ENCODE assay signal across 1 cellular context in genomic region chr1:186494832-186495271, GRCh38.
TF ChIP-seq lines count a peak whose summit lies in the region.

No MANE protein-coding gene starts in this region.

TF ChIP-seq in GM12878, 131 proteins besides CTCF, POLR2A, EP300 and RAD21 (continued from another document):
- TF ChIP-seq HSF1 (IDR thresholded peaks at IDR 0.05; ENCODE audit: low read depth, low read length): no peak
- TF ChIP-seq SUZ12 (IDR thresholded peaks at IDR 0.05; ENCODE audit: unreplicated experiment): no peak
- no peak for TF ChIP-seq SIX5 (IDR thresholded peaks at IDR 0.05; ENCODE audit: low read depth, low read length, severe bottlenecking)
- TF ChIP-seq ETV6 (conservative IDR thresholded peaks at IDR 0.05 in 1 of 2, IDR thresholded peaks at IDR 0.05 in 1 of 2; ENCODE audit: borderline replicate concordance in 1 of 2, low read depth in 1 of 2): peak in 1 of 2 experiments; percentile 31; a peak in 1 of 4 replicates
- no peak for TF ChIP-seq ZNF687 (IDR thresholded peaks at IDR 0.05)
- TF ChIP-seq RUNX3 (IDR thresholded peaks at IDR 0.05; ENCODE audit: low read length): peak; percentile 74; the same call in 1 of the 2 replicates
- no peak for TF ChIP-seq ATF7 (IDR thresholded peaks at IDR 0.05; ENCODE audit: low read depth)
- TF ChIP-seq CREM (IDR thresholded peaks at IDR 0.05; ENCODE audit: low read depth): 0 out of 2 replicates have a peak, but pooled peaks have one; percentile 18
- no peak for TF ChIP-seq SPI1 (IDR thresholded peaks at IDR 0.05; ENCODE audit: borderline replicate concordance, insufficient read depth, low read depth, low read length)
- no peak for TF ChIP-seq POU2F2 (IDR thresholded peaks at IDR 0.05; ENCODE audit: borderline replicate concordance, low read depth, low read length)
- no peak for TF ChIP-seq BRCA1 (IDR thresholded peaks at IDR 0.05; ENCODE audit: low read depth, low read length)
- TF ChIP-seq BCL3 (IDR thresholded peaks at IDR 0.05; ENCODE audit: borderline replicate concordance, insufficient read depth, low read depth, low read length, poor library complexity, severe bottlenecking): no peak
- TF ChIP-seq NFIC (IDR thresholded peaks at IDR 0.05; ENCODE audit: low read depth, low read length): peak; percentile 46; the same call in 1 of the 2 replicates
- TF ChIP-seq SUPT20H (IDR thresholded peaks at IDR 0.05; ENCODE audit: borderline replicate concordance, control insufficient read depth, low read depth, low read length): no peak
- peak; percentile 52 for TF ChIP-seq EED (IDR thresholded peaks at IDR 0.05; ENCODE audit: low read depth)
- TF ChIP-seq IKZF2 (IDR thresholded peaks at IDR 0.05): 0 out of 4 replicates have a peak, but pooled peaks of 1 of the 2 experiments have one; percentile 12
- TF ChIP-seq SREBF1 (IDR thresholded peaks at IDR 0.05; ENCODE audit: low read length): no peak
- TF ChIP-seq LARP7 (IDR thresholded peaks at IDR 0.05): no peak
- no peak for TF ChIP-seq NFYA (IDR thresholded peaks at IDR 0.05; ENCODE audit: borderline replicate concordance, low read depth, low read length)
